ENCODE assay signal across 9 cellular contexts in the genomic region with DNA sequence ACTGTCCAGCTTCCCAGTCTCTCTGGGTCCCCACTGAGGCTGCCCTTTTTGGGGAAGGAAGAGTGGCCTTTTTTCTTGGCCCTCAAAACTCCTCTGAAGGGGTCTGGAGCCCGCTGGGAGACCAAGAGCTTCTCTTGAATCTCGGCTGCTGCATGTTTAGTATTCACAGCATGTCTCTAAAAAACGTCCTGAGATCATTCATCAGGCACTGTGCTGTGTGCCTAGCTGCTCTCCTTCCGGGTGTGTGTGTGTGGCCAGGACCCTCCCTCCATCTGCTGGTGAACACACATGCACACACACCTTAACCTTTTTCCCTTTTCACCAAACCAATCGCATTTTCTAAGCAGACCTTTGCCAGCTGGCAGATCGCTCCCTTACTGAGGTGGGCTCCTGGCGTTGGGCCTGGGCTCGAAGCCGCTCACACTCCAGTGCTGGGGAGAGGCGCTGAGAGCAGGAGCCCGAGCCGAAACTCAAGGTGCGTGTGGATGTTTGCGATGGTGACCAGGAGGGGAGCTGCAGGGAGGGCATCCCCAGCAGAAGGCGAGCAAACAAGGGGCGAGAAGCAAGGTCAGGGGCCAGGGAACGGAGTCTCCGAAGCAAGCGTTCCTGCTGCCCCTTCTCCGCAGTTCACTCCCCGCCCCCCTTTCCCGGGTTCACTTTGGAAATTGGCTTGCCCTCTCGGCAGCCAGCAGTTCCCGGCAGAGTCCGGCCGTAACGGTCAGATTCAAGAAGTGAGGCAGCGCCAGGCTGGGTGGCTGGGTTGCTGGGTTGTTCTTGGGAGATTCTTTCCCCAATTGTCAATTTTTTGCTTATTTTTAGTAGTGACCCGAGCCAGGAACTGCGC. TPM values are rescaled to one million over a fixed set of nuclear protein-coding genes. Genes with fewer than 3 reads are reported as not detected.
DNase-seq lines count a peak whose midpoint lies in the region; ATAC-seq and TF ChIP-seq lines count a peak whose summit lies in the region.
"Had no signal": no experiment of that assay in that cellular context is flagged by ENCODE, and none has a peak within 500 bp of the region (broad histone marks: within the 10 kb centered on the region; RNA-seq: fewer than 3 reads in every experiment).

No MANE protein-coding gene starts in this region.

- BruUV-seq in MCF 10A (replicated peaks; lab: Mats Ljungman, UMichigan) = no TSS peak

- H3K27me3 Mint-ChIP-seq in MCF 10A (ENCODE audit: insufficient read depth, unreplicated experiment) = peaks cover 55% of the 10 kb centered on the region

- no peaks in the 10 kb centered on the region for H3K9me3 ChIP-seq in mucosa of descending colon

- POLR2A ChIA-PET in MCF 10A (lab: Yijun Ruan, JAX) = no interaction called here

- H3K4me1 Mint-ChIP-seq in MCF 10A (ENCODE audit: insufficient read depth, unreplicated experiment) = no peaks in the 10 kb centered on the region

- peak; percentile 55 for ATAC-seq in mucosa of descending colon
- ATAC-seq in GM19035 (IDR thresholded peaks at IDR 0.05; ENCODE audit: unreplicated experiment) = no peak
- no peak for ATAC-seq in HG03439 (IDR thresholded peaks at IDR 0.05; ENCODE audit: unreplicated experiment)

- H3K27ac Mint-ChIP-seq in MCF 10A (ENCODE audit: low read depth, unreplicated experiment) = no peak overlapping the region

- H3K9me3 Mint-ChIP-seq in MCF 10A (ENCODE audit: unreplicated experiment) = no peaks in the 10 kb centered on the region

- DNase-seq in Daoy (ENCODE audit: low read depth) = peak; percentile 28
- peak; percentile 24 for DNase-seq in MCF 10A (ENCODE audit: unreplicated experiment)
- DNase-seq in mucosa of descending colon = peak in 1 of 3 donors; percentile 1
- DNase-seq in stimulated activated naive CD4-positive, alpha-beta T cell (lab: John Stamatoyannopoulos, UW) = no peak
- DNase-seq in glomerular visceral epithelial cell (ENCODE audit: extremely low spot score) = no peak

- CTCF ChIA-PET in MCF 10A (lab: Yijun Ruan, JAX) = interaction anchor here (0.6 to 1.4 kb wide), 2 partner anchors 12 to 348 kb away, joined by 3 read pairs; no protein-coding TSS in a partner anchor

- intact Hi-C loops in MCF 10A (cut with micrococcal nuclease) (no loop called here), mucosa of descending colon (cut with DNase I, micrococcal nuclease) (no loop called here)

- no peak overlapping the region for H3K4me3 ChIP-seq in mucosa of descending colon

- H3K4me3 Mint-ChIP-seq in MCF 10A (ENCODE audit: unreplicated experiment) = peak overlapping the region; percentile 52

- no peaks in the 10 kb centered on the region for H3K36me3 ChIP-seq in mucosa of descending colon (ENCODE audit: low read depth)

- peaks cover 6% of the 10 kb centered on the region for H3K36me3 Mint-ChIP-seq in MCF 10A (ENCODE audit: insufficient read depth, unreplicated experiment)

- H3K4me1 ChIP-seq in mucosa of descending colon (ENCODE audit: low read depth) = no peaks in the 10 kb centered on the region

- TF ChIP-seq CTCF in LNCAP (IDR thresholded peaks at IDR 0.05) = 0 out of 2 replicates have a peak, but pooled peaks have one; percentile 22
- no peak for TF ChIP-seq CTCF in MCF 10A (IDR thresholded peaks at IDR 0.05; ENCODE audit: unreplicated experiment)
- no peak for TF ChIP-seq CTCF in mucosa of descending colon (IDR thresholded peaks at IDR 0.05)

RNA-seq across cellular contexts. Expression of a gene that starts 0.6 kb away (rescaled TPM):
- total RNA-seq in Daoy (2014; rRNA removed; shearing (Covaris generic)) = 0.11 and 0.15 TPM in 2 replicates
- total RNA-seq in MCF 10A (2022) (not detected in 2 replicates), mucosa of descending colon (under 1 TPM in 2 of 3 donors, not detected in 1; 0.22 TPM)
- total RNA-seq: NCI-H460 had no signal

Comparison
In these comparisons a context has a peak if more than half of its experiments do, and no peak if none do; other contexts are left out.
1. DNase-seq: peak in Daoy (single experiment) and MCF 10A (single experiment); none in stimulated activated naive CD4-positive, alpha-beta T cell (0 of 6) and glomerular visceral epithelial cell (single experiment).